ENCODE assay signal across 26 cellular contexts in the genomic region with DNA sequence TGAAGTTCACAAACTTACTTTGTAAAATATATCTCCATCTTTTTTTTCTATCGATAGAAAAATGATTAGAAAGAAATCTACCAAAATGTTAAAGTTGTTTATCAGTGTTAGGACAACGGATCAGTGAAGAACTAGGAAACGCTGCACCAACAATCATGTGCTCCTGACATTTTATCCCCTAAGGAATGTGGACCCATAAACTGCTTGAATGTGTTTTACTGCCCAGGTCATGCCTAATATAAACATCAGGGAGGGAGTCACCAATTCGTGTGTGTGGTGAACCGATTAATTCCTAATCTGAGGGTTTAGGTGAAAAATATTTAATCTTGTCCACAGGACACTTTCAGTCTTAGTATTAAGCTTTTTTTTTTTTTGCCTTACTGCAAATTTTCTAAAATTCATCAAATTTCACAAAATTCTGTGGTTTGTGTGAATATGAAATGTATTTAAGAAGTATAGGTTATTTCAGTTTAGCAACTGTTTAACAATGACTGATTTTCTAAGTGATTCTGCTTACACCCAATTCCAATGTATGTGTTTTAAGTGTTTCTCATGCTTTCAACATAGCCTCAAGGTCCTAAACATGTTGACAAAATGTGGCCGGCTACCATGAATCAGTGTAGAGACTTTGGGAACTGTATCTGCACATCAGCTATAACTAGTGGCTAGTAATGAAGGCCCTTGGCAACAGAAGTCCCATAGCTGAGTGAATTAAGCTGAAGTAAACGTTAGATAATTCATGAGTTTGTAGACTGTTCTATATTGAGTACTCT. TPM values are rescaled to one million over a fixed set of nuclear protein-coding genes. Genes with fewer than 3 reads are reported as not detected.
DNase-seq lines count a peak whose midpoint lies in the region; ATAC-seq, FAIRE-seq and TF ChIP-seq lines count a peak whose summit lies in the region.
"Had no signal": no experiment of that assay in that cellular context is flagged by ENCODE, and none has a peak within 500 bp of the region (broad histone marks: within the 10 kb centered on the region; RNA-seq: fewer than 3 reads in every experiment).

No MANE protein-coding gene starts in this region.

- FAIRE-seq in HepG2 (lab: Jason Lieb, UNC): no peak
- FAIRE-seq: K562 had no signal

- H2AK5ac ChIP-seq in mesenchymal stem cell (ENCODE audit: low read length, severe bottlenecking): no peak overlapping the region

- H2AFZ ChIP-seq in HepG2 (ENCODE audit: low read length): no peak overlapping the region
- no peak overlapping the region for H2AFZ ChIP-seq in mesenchymal stem cell (ENCODE audit: low read depth, low read length)
- H2AFZ ChIP-seq: GM23338 had no signal

- CTCF ChIA-PET in HepG2 (lab: Yijun Ruan, JAX; ENCODE audit: low intra/inter-chr PET ratio, low total read pairs): no interaction called here

- H3K14ac ChIP-seq in mesenchymal stem cell (ENCODE audit: low read length in 2 of 2): no peak overlapping the region

- no peak overlapping the region for H3K9ac ChIP-seq in HepG2 (ENCODE audit: insufficient read depth, low read depth, low read length)
- no peak overlapping the region for H3K9ac ChIP-seq in mesenchymal stem cell (ENCODE audit: low read length)

- H3K36me3 ChIP-seq in HepG2 (replicated peaks in 1 of 2; ENCODE audit: control insufficient read depth in 1 of 2, insufficient read depth in 2 of 2, low read length in 2 of 2) (no peaks in the 10 kb centered on the region), right lobe of liver (no peaks in the 10 kb centered on the region), mesenchymal stem cell (ENCODE audit: control insufficient read depth in 1 of 2, insufficient read depth in 2 of 2, low read depth in 1 of 2, low read length in 2 of 2) (no peaks in the 10 kb centered on the region), thyroid gland (no peaks in the 10 kb centered on the region)

- no peak for TF ChIP-seq CTCF in HepG2 (CRISPR knock-in tag; IDR thresholded peaks at IDR 0.05)
- no peak for TF ChIP-seq CTCF in right lobe of liver (IDR thresholded peaks at IDR 0.05)
- TF ChIP-seq CTCF in foreskin fibroblast (IDR thresholded peaks at IDR 0.05; ENCODE audit: low read depth, low read length): no peak
- TF ChIP-seq CTCF in thyroid gland (IDR thresholded peaks at IDR 0.05): no peak

- H3K79me2 ChIP-seq in HepG2 (ENCODE audit: insufficient read depth, low read length): no peaks in the 10 kb centered on the region

- intact Hi-C loops in HepG2 (cut with micrococcal nuclease; ENCODE audit: unreplicated experiment) (no loop called here), right lobe of liver (cut with DNase I) (no loop called here), thyroid gland (cut with DNase I) (no loop called here)

- no peak overlapping the region for H4K8ac ChIP-seq in mesenchymal stem cell (ENCODE audit: low read length)

- H3K9me3 ChIP-seq in HepG2 (ENCODE audit: low read length): no peaks in the 10 kb centered on the region
- H3K9me3 ChIP-seq in right lobe of liver: no peaks in the 10 kb centered on the region
- H3K9me3 ChIP-seq in mesenchymal stem cell (ENCODE audit: control insufficient read depth, low read length): no peaks in the 10 kb centered on the region
- H3K9me3 ChIP-seq in thyroid gland: no peaks in the 10 kb centered on the region
- H3K9me3 ChIP-seq: Caco-2 had no signal

- POLR2A ChIA-PET in HepG2 (lab: Yijun Ruan, JAX): no interaction called here

- no peak overlapping the region for H3K4ac ChIP-seq in mesenchymal stem cell (ENCODE audit: low read depth in 1 of 2, low read length in 2 of 2)

- no peak overlapping the region for H3K23ac ChIP-seq in mesenchymal stem cell (ENCODE audit: low read length in 2 of 2)

- no peak overlapping the region for H3K18ac ChIP-seq in mesenchymal stem cell (ENCODE audit: low read depth in 1 of 2, low read length in 2 of 2)

- peaks cover 0 to 33% of the 10 kb centered on the region in 2 experiments; a peak in 3 of 5 replicates for H3K27me3 ChIP-seq in HepG2 (ENCODE audit: control insufficient read depth in 1 of 2, insufficient read depth in 2 of 2, low read length in 2 of 2)
- no peaks in the 10 kb centered on the region for H3K27me3 ChIP-seq in right lobe of liver
- H3K27me3 ChIP-seq in mesenchymal stem cell (ENCODE audit: control insufficient read depth in 1 of 2, insufficient read depth in 1 of 2, low read length in 2 of 2): no peaks in the 10 kb centered on the region
- no peaks in the 10 kb centered on the region for H3K27me3 ChIP-seq in thyroid gland

- TF ChIP-seq EP300 in HepG2 (IDR thresholded peaks at IDR 0.05; ENCODE audit: low read depth in 2 of 2, low read length in 2 of 2): no peak
- TF ChIP-seq EP300 in HepG2 (CRISPR knock-in tag; IDR thresholded peaks at IDR 0.05; ENCODE audit: borderline replicate concordance): no peak

- H4K20me1 ChIP-seq in HepG2 (ENCODE audit: insufficient read depth, low read length): no peaks in the 10 kb centered on the region

- in situ Hi-C loops in HepG2 (cut with HindIII; ENCODE audit: extremely low pct_ligation_motif_present, low pct_unique_long_range_greater_than_20kb): no loop called here

- no TSS peak for BruUV-seq in HepG2 (replicated peaks; lab: Mats Ljungman, UMichigan)

- H3K4me2 ChIP-seq in HepG2 (ENCODE audit: low read depth, low read length) (no peak overlapping the region), mesenchymal stem cell (ENCODE audit: low read length, poor library complexity, severe bottlenecking) (no peak overlapping the region)
- H3K4me2 ChIP-seq: GM23338 had no signal

- 26% methylated on average over 7 of the region's 7 CpGs for WGBS in HepG2 (ENCODE audit: low lambda C conversion rate)
- WGBS in right lobe of liver (ENCODE audit: insufficient coverage, low coverage, low lambda C conversion rate, missing lambda C conversion rate): 78% methylated on average over 7 of the region's 7 CpGs
- 55% methylated on average over 5 of the region's 7 CpGs for WGBS in mesenchymal stem cell
- WGBS in thyroid gland, 2 donors: 58 to 67% methylated on average over 7 of the region's 7 CpGs

- no peak for TF ChIP-seq RAD21 in HepG2 (CRISPR knock-in tag; IDR thresholded peaks at IDR 0.05)

- DNase-seq in HepG2 (ENCODE audit: low spot score) (peak; percentile 28), right lobe of liver (no peak), cerebellar cortex (ENCODE audit: low spot score) (peak; percentile 78), mesenchymal stem cell (peak; percentile 38), foreskin fibroblast (no peak), thyroid gland (no peak)
- DNase-seq: CD8-positive, alpha-beta T cell; H9; Kasumi-1; NCI-H1092 treated with DMSO at 0.1 percent for 48 hours; NCI-H1436; NCI-H187; NCI-H2081 treated with DMSO at 0.1 percent for 48 hours; NCI-H2171; NCI-H226; NCI-H510A; NCI-H69; SHP77 had no signal

- H3K27ac ChIP-seq in HepG2 (ENCODE audit: extremely low read length, insufficient read depth, low read length) (no peak overlapping the region), right lobe of liver (no peak overlapping the region), mesenchymal stem cell (ENCODE audit: low read length, poor library complexity, severe bottlenecking) (no peak overlapping the region), thyroid gland (no peak overlapping the region)
- H3K27ac ChIP-seq: 22Rv1, C4-2B, HL-60, RWPE1 had no signal

- H3K79me1 ChIP-seq in mesenchymal stem cell (replicated peaks; ENCODE audit: low read length, poor library complexity, severe bottlenecking): no peaks in the 10 kb centered on the region

- no peak overlapping the region for H2BK120ac ChIP-seq in mesenchymal stem cell (ENCODE audit: low read depth, low read length)

- peak; percentile 69 for ATAC-seq in HepG2
- ATAC-seq in right lobe of liver: no peak
- ATAC-seq in GM21786 (IDR thresholded peaks at IDR 0.05; ENCODE audit: unreplicated experiment): no peak
- ATAC-seq: CD8-positive, alpha-beta T cell; GM23338 had no signal

- no peak overlapping the region for H4K91ac ChIP-seq in mesenchymal stem cell (ENCODE audit: low read length)

- no peak overlapping the region for H3K4me3 ChIP-seq in HepG2 (replicated peaks in 1 of 3; ENCODE audit: insufficient read depth in 1 of 3, low read depth in 2 of 3, low read length in 3 of 3)
- H3K4me3 ChIP-seq in right lobe of liver: no peak overlapping the region
- no peak overlapping the region for H3K4me3 ChIP-seq in mesenchymal stem cell (ENCODE audit: insufficient read depth in 1 of 2, low read depth in 1 of 2, low read length in 2 of 2)
- H3K4me3 ChIP-seq in foreskin fibroblast (ENCODE audit: low read depth in 1 of 2, low read length in 2 of 2): no peak overlapping the region
- no peak overlapping the region for H3K4me3 ChIP-seq in thyroid gland (replicated peaks in 1 of 3)
- H3K4me3 ChIP-seq: GM23338, K562 had no signal

- no peak overlapping the region for H2BK5ac ChIP-seq in mesenchymal stem cell (ENCODE audit: low read depth, low read length, poor library complexity, severe bottlenecking)

- TF ChIP-seq POLR2A in HepG2 (IDR thresholded peaks at IDR 0.05; ENCODE audit: insufficient read depth in 1 of 2, low read depth in 2 of 2, low read length in 2 of 2) (no peak), right lobe of liver (IDR thresholded peaks at IDR 0.05) (no peak), thyroid gland (IDR thresholded peaks at IDR 0.05) (no peak)

- H3K4me1 ChIP-seq in HepG2 (ENCODE audit: insufficient read depth, low read length) (peaks cover 16% of the 10 kb centered on the region), right lobe of liver (no peaks in the 10 kb centered on the region), mesenchymal stem cell (ENCODE audit: control insufficient read depth, insufficient read depth, low read depth, low read length) (peaks cover 6% of the 10 kb centered on the region), thyroid gland (peaks cover 4% of the 10 kb centered on the region in 2 donors)

- no peak overlapping the region for H2BK15ac ChIP-seq in mesenchymal stem cell (ENCODE audit: low read depth, poor library complexity, severe bottlenecking)

- H2BK12ac ChIP-seq in mesenchymal stem cell (ENCODE audit: low read length in 2 of 2): no peak overlapping the region

RNA-seq across cellular contexts. Expression of a gene that starts 11.1 kb away (rescaled TPM):
- total RNA-seq in HepG2 (2016; rRNA removed; fragmentation: Illumina TruSeq; extraction: Trizol): 22.4 and 32.3 TPM in 2 replicates
- total RNA-seq in HepG2 (2016; cell fraction: cytosol; rRNA removed; fragmentation: Illumina TruSeq; extraction: Trizol; ENCODE audit: low read depth): 3.3 and 4.9 TPM in 2 replicates
- 22.9 and 30.7 TPM in 2 replicates for total RNA-seq in HepG2 (2016; cell fraction: insoluble cytoplasmic fraction; rRNA removed; fragmentation: Illumina TruSeq; extraction: Trizol)
- total RNA-seq in HepG2 (2016; cell fraction: membrane; rRNA removed; fragmentation: Illumina TruSeq; extraction: Trizol): 5.4 and 7.1 TPM in 2 replicates
- total RNA-seq in HepG2 (2016; cell fraction: nucleus; rRNA removed; fragmentation: Illumina TruSeq; extraction: Trizol): 67.0 and 70.2 TPM in 2 replicates
- polyA plus RNA-seq in HepG2 (2011; rRNA removed): 24.3 and 25.2 TPM in 2 replicates
- polyA plus RNA-seq in HepG2 (2011; cell fraction: cytosol; rRNA removed): 17.3 and 21.0 TPM in 2 replicates
- polyA plus RNA-seq in HepG2 (2011; cell fraction: nucleus; rRNA removed): 39.1 and 40.8 TPM in 2 replicates
- 18.0 and 22.9 TPM in 2 replicates for polyA plus RNA-seq in HepG2 (2012)
- polyA plus RNA-seq in HepG2 (2016; cell fraction: cytosol; fragmentation: Illumina TruSeq; extraction: Trizol; ENCODE audit: low read depth): 0.63 and 0.76 TPM in 2 replicates
- 10.6 and 10.9 TPM in 2 replicates for polyA plus RNA-seq in HepG2 (2016; cell fraction: insoluble cytoplasmic fraction; fragmentation: Illumina TruSeq; extraction: Trizol; ENCODE audit: low read depth)
- 1.1 and 1.4 TPM in 2 replicates for polyA plus RNA-seq in HepG2 (2016; cell fraction: membrane; fragmentation: Illumina TruSeq; extraction: Trizol; ENCODE audit: low read depth)
- 40.0 and 48.7 TPM in 2 replicates for polyA plus RNA-seq in HepG2 (2016; cell fraction: nucleus; fragmentation: Illumina TruSeq; extraction: Trizol; ENCODE audit: insufficient read depth, low read depth)
- 69.7 and 110 TPM in 2 replicates for polyA minus RNA-seq in HepG2 (2011; rRNA and poly(A)+ RNA removed; ENCODE audit: low replicate concordance)
- 23.3 and 31.7 TPM in 2 replicates for polyA minus RNA-seq in HepG2 (2011; cell fraction: cytosol; rRNA and poly(A)+ RNA removed)
- polyA minus RNA-seq in HepG2 (2011; cell fraction: nucleus; rRNA and poly(A)+ RNA removed): 194 and 209 TPM in 2 replicates
- total RNA-seq in right lobe of liver: 10 to 100 TPM; 17.0 to 24.8 (median 21.5) TPM
- polyA plus RNA-seq in mesenchymal stem cell (2013, experiment 1 of 2): 24.5 TPM
- polyA plus RNA-seq in mesenchymal stem cell (2013, experiment 2 of 2): 23.7 TPM
- 100 to 1,000 TPM in 1 of 4 donors, 10 to 100 TPM in 3; 74.0 to 140 (median 79.3) TPM for total RNA-seq in thyroid gland

Comparison
In these comparisons a context has a peak if more than half of its experiments do, and no peak if none do; other contexts are left out.
1. DNase-seq: peak in HepG2 (single experiment), cerebellar cortex (single experiment) and mesenchymal stem cell (single experiment); none in right lobe of liver (0 of 3), foreskin fibroblast (0 of 2) and thyroid gland (0 of 2).